24 cellular contexts compared by ENCODE assay signal in the genomic region with DNA sequence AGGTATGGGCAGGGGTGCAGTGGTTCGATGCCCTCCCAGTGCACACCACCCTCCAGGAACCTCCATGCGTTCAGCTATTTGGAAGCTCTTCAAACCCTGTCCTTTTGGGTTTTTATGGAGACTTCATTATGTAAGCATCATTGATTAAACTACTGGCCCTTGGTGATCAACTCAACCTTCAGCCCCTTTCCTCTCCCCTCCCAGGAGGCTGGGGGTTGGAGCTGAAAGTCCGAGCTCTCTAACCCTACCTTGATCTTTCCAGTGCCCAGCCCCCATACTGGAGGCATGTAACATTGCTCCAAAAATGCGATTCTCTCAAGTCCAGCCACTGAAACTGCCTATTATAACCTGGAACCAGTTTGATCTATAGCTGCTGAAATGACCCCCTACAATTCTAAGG.
"Had no signal": no experiment of that assay in that cellular context is flagged by ENCODE, and none has a peak within 500 bp of the region (broad histone marks: within the 10 kb centered on the region; RNA-seq: fewer than 3 reads in every experiment).

No MANE protein-coding gene starts in this region.

- H3K36me3 Mint-ChIP-seq: immature natural killer cell, mesothelial cell of epicardium had no signal

- H3K4me1 Mint-ChIP-seq: immature natural killer cell, mesothelial cell of epicardium had no signal

- H3K27ac Mint-ChIP-seq: immature natural killer cell, mesothelial cell of epicardium had no signal

- H3K9me3 ChIP-seq: esophagus muscularis mucosa, gastroesophageal sphincter, heart left ventricle, left lung, lower lobe of right lung, mucosa of descending colon had no signal

- FAIRE-seq: colon, endothelial cell of umbilical vein, frontal cortex, kidney had no signal

- H3K27ac ChIP-seq: coronary artery, dorsolateral prefrontal cortex, esophagus muscularis mucosa, foreskin keratinocyte, gastroesophageal sphincter, heart left ventricle, left lung, lower lobe of right lung had no signal

- H3K4me1 ChIP-seq: esophagus muscularis mucosa, foreskin keratinocyte, gastroesophageal sphincter, heart left ventricle, left lung, lower lobe of right lung had no signal

- H3K4me2 ChIP-seq: hepatocyte had no signal

- H3K79me2 ChIP-seq: hepatocyte had no signal

- H3K4me3 ChIP-seq: coronary artery, dorsolateral prefrontal cortex, esophagus muscularis mucosa, gastroesophageal sphincter, heart left ventricle, hepatocyte, left lung, lower lobe of right lung, mucosa of descending colon had no signal

- ATAC-seq: foreskin keratinocyte, gastroesophageal sphincter, heart left ventricle, left colon, left lung, lower lobe of right lung, mucosa of descending colon had no signal

- H2AFZ ChIP-seq: hepatocyte had no signal

- H3K4me3 Mint-ChIP-seq: immature natural killer cell, mesothelial cell of epicardium had no signal

- H3K27me3 ChIP-seq: esophagus muscularis mucosa, gastroesophageal sphincter, heart left ventricle, hepatocyte, left lung had no signal

- DNase-seq: dermis blood vessel endothelial cell; dorsolateral prefrontal cortex; effector CD4-positive, alpha-beta T cell; effector memory CD4-positive, alpha-beta T cell; foreskin keratinocyte; heart left ventricle; hypothalamus; immature natural killer cell; islet precursor cell; kidney; kidney glomerular epithelial cell; left colon; left lung; lower lobe of right lung; mesenchymal stem cell; mucosa of descending colon had no signal

- H3K36me3 ChIP-seq: esophagus muscularis mucosa, gastroesophageal sphincter, heart left ventricle, left lung, lower lobe of right lung had no signal

- H3K9me3 Mint-ChIP-seq: immature natural killer cell, mesothelial cell of epicardium had no signal
